ENCODE assay signal across 8 cellular contexts in genomic region chr22:41822289-41823057, GRCh38. TPM values are rescaled to one million over a fixed set of nuclear protein-coding genes. Genes with fewer than 3 reads are reported as not detected.
DNase-seq lines count a peak whose midpoint lies in the region; ATAC-seq and TF ChIP-seq lines count a peak whose summit lies in the region.

No MANE protein-coding gene starts in this region.

- peaks cover 5% of the 10 kb centered on the region for H3K36me3 ChIP-seq in PC-3 (ENCODE audit: low read depth, low read length)

- no peaks in the 10 kb centered on the region for H3K36me3 Mint-ChIP-seq in HFFc6 (ENCODE audit: low read depth)
- peaks cover 24% of the 10 kb centered on the region for H3K36me3 Mint-ChIP-seq in activated naive CD8-positive, alpha-beta T cell treated with anti-CD3 and anti-CD28 coated beads, Interleukin-2, amount 50 U/mL, for 24 hours (ENCODE audit: low read depth)
- H3K36me3 Mint-ChIP-seq in stimulated activated effector memory CD8-positive, alpha-beta T cell treated with anti-CD3 and anti-CD28 coated beads, Interleukin-12 subunit alpha, Interleukin-12 subunit beta, amount 100 ng/mL, for 72 hours, result peaks cover 26% of the 10 kb centered on the region

- peak; percentile 93 for ATAC-seq in PC-3
- peak; percentile 99 for ATAC-seq in activated naive CD8-positive, alpha-beta T cell treated with anti-CD3 and anti-CD28 coated beads, Interleukin-2, amount 50 U/mL, for 24 hours
- peak; percentile 95 for ATAC-seq in stimulated activated effector memory CD8-positive, alpha-beta T cell treated with anti-CD3 and anti-CD28 coated beads, Interleukin-12 subunit alpha, Interleukin-12 subunit beta, amount 100 ng/mL, for 72 hours
- no peak for ATAC-seq in HG03097 (IDR thresholded peaks at IDR 0.05; ENCODE audit: low FRiP score, unreplicated experiment)
- no peak for ATAC-seq in GM21786 (IDR thresholded peaks at IDR 0.05; ENCODE audit: unreplicated experiment)

- H3K27me3 ChIP-seq in PC-3 (ENCODE audit: low read length), result no peaks in the 10 kb centered on the region

- H3K27ac ChIP-seq in PC-3 (ENCODE audit: low read length), result peak overlapping the region; percentile 75

- intact Hi-C loops in PC-3 (cut with micrococcal nuclease), result loop anchor here (1.0 to 5.0 kb wide), 3 partner anchors 35 to 119 kb away; no protein-coding TSS in a partner anchor

- no peaks in the 10 kb centered on the region for H4K20me1 ChIP-seq in PC-3 (ENCODE audit: low read length)

- CTCF ChIA-PET in PC-3 (lab: Charles Lee), result interaction anchor here (0.5 to 1.0 kb wide), 5 partner anchors 35 to 125 kb away, joined by 3 to 4 read pairs (median 3); no protein-coding TSS in a partner anchor

- H3K4me3 ChIP-seq in PC-3 (ENCODE audit: low read length), result no peak overlapping the region

- H3K4me2 ChIP-seq in PC-3 (ENCODE audit: low read length), result 0 out of 2 replicates have a peak overlapping the region, but pooled peaks have one; percentile 24

- H3K9me3 Mint-ChIP-seq in HFFc6, result no peaks in the 10 kb centered on the region
- no peaks in the 10 kb centered on the region for H3K9me3 Mint-ChIP-seq in activated naive CD8-positive, alpha-beta T cell treated with anti-CD3 and anti-CD28 coated beads, Interleukin-2, amount 50 U/mL, for 24 hours
- H3K9me3 Mint-ChIP-seq in stimulated activated effector memory CD8-positive, alpha-beta T cell treated with anti-CD3 and anti-CD28 coated beads, Interleukin-12 subunit alpha, Interleukin-12 subunit beta, amount 100 ng/mL, for 72 hours, result no peaks in the 10 kb centered on the region

- TF ChIP-seq CTCF in HFFc6 (IDR thresholded peaks at IDR 0.05) (peak; percentile 78), PC-3 (conservative IDR thresholded peaks at IDR 0.05; ENCODE audit: low read depth, low read length) (peak; percentile 72)

- H3K27ac Mint-ChIP-seq in HFFc6, result peak overlapping the region; percentile 63
- H3K27ac Mint-ChIP-seq in activated naive CD8-positive, alpha-beta T cell treated with anti-CD3 and anti-CD28 coated beads, Interleukin-2, amount 50 U/mL, for 24 hours, result peak overlapping the region; percentile 93
- peak overlapping the region; percentile 82 for H3K27ac Mint-ChIP-seq in stimulated activated effector memory CD8-positive, alpha-beta T cell treated with anti-CD3 and anti-CD28 coated beads, Interleukin-12 subunit alpha, Interleukin-12 subunit beta, amount 100 ng/mL, for 72 hours

- H3K9ac ChIP-seq in PC-3 (ENCODE audit: low read length), result peak overlapping the region; percentile 39

- POLR2A ChIA-PET in PC-3 (lab: Charles Lee; ENCODE audit: unreplicated experiment), result no interaction called here

- no peak overlapping the region for H3K4me3 Mint-ChIP-seq in HFFc6
- H3K4me3 Mint-ChIP-seq in activated naive CD8-positive, alpha-beta T cell treated with anti-CD3 and anti-CD28 coated beads, Interleukin-2, amount 50 U/mL, for 24 hours, result no peak overlapping the region
- H3K4me3 Mint-ChIP-seq in stimulated activated effector memory CD8-positive, alpha-beta T cell treated with anti-CD3 and anti-CD28 coated beads, Interleukin-12 subunit alpha, Interleukin-12 subunit beta, amount 100 ng/mL, for 72 hours, result peak overlapping the region; percentile 10

- H2AFZ ChIP-seq in PC-3 (ENCODE audit: low read length), result no peak overlapping the region

- H3K9me2 ChIP-seq in PC-3 (replicated peaks; ENCODE audit: low read length), result no peaks in the 10 kb centered on the region

- H3K27me3 Mint-ChIP-seq in HFFc6 (ENCODE audit: insufficient read depth), result peaks cover 4% of the 10 kb centered on the region
- no peaks in the 10 kb centered on the region for H3K27me3 Mint-ChIP-seq in activated naive CD8-positive, alpha-beta T cell treated with anti-CD3 and anti-CD28 coated beads, Interleukin-2, amount 50 U/mL, for 24 hours

- H3F3A ChIP-seq in PC-3 (ENCODE audit: low read length, unreplicated experiment), result no peaks in the 10 kb centered on the region

- peaks cover 28% of the 10 kb centered on the region for H3K4me1 Mint-ChIP-seq in HFFc6 (ENCODE audit: low read depth)
- H3K4me1 Mint-ChIP-seq in activated naive CD8-positive, alpha-beta T cell treated with anti-CD3 and anti-CD28 coated beads, Interleukin-2, amount 50 U/mL, for 24 hours, result peaks cover 43% of the 10 kb centered on the region
- peaks cover 56% of the 10 kb centered on the region for H3K4me1 Mint-ChIP-seq in stimulated activated effector memory CD8-positive, alpha-beta T cell treated with anti-CD3 and anti-CD28 coated beads, Interleukin-12 subunit alpha, Interleukin-12 subunit beta, amount 100 ng/mL, for 72 hours

- no TSS peak for BruUV-seq in PC-3 (replicated peaks; lab: Mats Ljungman, UMichigan)

- H3K79me2 ChIP-seq in PC-3 (ENCODE audit: low read length), result no peaks in the 10 kb centered on the region

- DNase-seq in DMS114 treated with DMSO at 0.1 percent for 48 hours (lab: John Stamatoyannopoulos, UW; ENCODE audit: unreplicated experiment) (peak; percentile 24), HFFc6 (peak; percentile 74), PC-3 (peak; percentile 91), iPS-NIHi7 (ENCODE audit: extremely low spot score) (peak; percentile 59)
- DNase-seq in activated naive CD8-positive, alpha-beta T cell treated with anti-CD3 and anti-CD28 coated beads, Interleukin-2, amount 50 U/mL, for 24 hours, result peak; percentile 38
- peak in 1 of 2 donors; percentile 73 for DNase-seq in stimulated activated effector memory CD8-positive, alpha-beta T cell treated with anti-CD3 and anti-CD28 coated beads, Interleukin-12 subunit alpha, Interleukin-12 subunit beta, amount 100 ng/mL, for 72 hours (ENCODE audit: low spot score in 2 of 2)

- peaks cover 13% of the 10 kb centered on the region for H3K4me1 ChIP-seq in PC-3 (ENCODE audit: insufficient read depth, low read length)

- H3K9me3 ChIP-seq in PC-3 (ENCODE audit: low read length), result no peaks in the 10 kb centered on the region

RNA-seq across cellular contexts. Expression of gene SREBF2, which starts 10.4 kb away (rescaled TPM):
- total RNA-seq in HFFc6 (2021; fragmentation: NEBNext Ultra II Directional; extraction: Animal tissue kit (Norgen Biotek cat#: 25700)), result 10 to 100 TPM; 29.3 to 42.1 (median 37.6) TPM
- total RNA-seq in PC-3 (2014; rRNA removed), result 38.7 and 40.0 TPM in 2 replicates

RNA-seq across cellular contexts. Expression of gene CCDC134, which starts 22.0 kb away (rescaled TPM):
- total RNA-seq in HFFc6 (2021; fragmentation: NEBNext Ultra II Directional; extraction: Animal tissue kit (Norgen Biotek cat#: 25700)), result 10 to 100 TPM in 2 of 6 experiments, 1 to 10 TPM in 4; 8.9 to 10.4 (median 9.1) TPM
- 7.9 and 17.6 TPM in 2 replicates for total RNA-seq in PC-3 (2014; rRNA removed)

Comparison
In these comparisons a context has a peak if more than half of its experiments do, and no peak if none do; other contexts are left out.
1. ATAC-seq: peak in PC-3 (single experiment), activated naive CD8-positive, alpha-beta T cell treated with anti-CD3 and anti-CD28 coated beads, Interleukin-2, amount 50 U/mL, for 24 hours (single experiment) and stimulated activated effector memory CD8-positive, alpha-beta T cell treated with anti-CD3 and anti-CD28 coated beads, Interleukin-12 subunit alpha, Interleukin-12 subunit beta, amount 100 ng/mL, for 72 hours (single experiment); none in HG03097 (single experiment) and GM21786 (single experiment).
2. Peak in every context shown above with its lines, with median percentiles within 50 percentile points of each other: H3K27ac Mint-ChIP-seq.